In genomic region chr13:23547000-23547590, GRCh38 we compare ENCODE assay signal across 10 cellular contexts. TPM values are rescaled to one million over a fixed set of nuclear protein-coding genes. Genes with fewer than 3 reads are reported as not detected.
DNase-seq lines count a peak whose midpoint lies in the region; ATAC-seq and TF ChIP-seq lines count a peak whose summit lies in the region.
"Had no signal": no experiment of that assay in that cellular context is flagged by ENCODE, and none has a peak within 500 bp of the region (broad histone marks: within the 10 kb centered on the region; RNA-seq: fewer than 3 reads in every experiment).

No MANE protein-coding gene starts in this region.

- H3K4me3 Mint-ChIP-seq in WTC11, result peak overlapping the region; percentile 79
- H3K4me3 Mint-ChIP-seq in activated CD8-positive, alpha-beta T cell treated with anti-CD3 and anti-CD28 coated beads, Interleukin-2, amount 10 ng/mL, durations not matched to agents 7 days and 5 days, result no peak overlapping the region
- H3K4me3 Mint-ChIP-seq: CD4-positive, CD25-positive, alpha-beta regulatory T cell had no signal

- H3K9me3 ChIP-seq in trophoblast cell (ENCODE audit: insufficient read depth, low read depth, low read length), result no peaks in the 10 kb centered on the region

- H2AFZ ChIP-seq in trophoblast cell (ENCODE audit: insufficient read depth, low read length, poor library complexity), result peak overlapping the region; percentile 61
- H2AFZ ChIP-seq: PC-9 had no signal

- no peak overlapping the region for H3K27ac Mint-ChIP-seq in WTC11
- H3K27ac Mint-ChIP-seq in activated CD8-positive, alpha-beta T cell treated with anti-CD3 and anti-CD28 coated beads, Interleukin-2, amount 10 ng/mL, durations not matched to agents 7 days and 5 days, result no peak overlapping the region
- H3K27ac Mint-ChIP-seq: CD4-positive, CD25-positive, alpha-beta regulatory T cell had no signal

- peak; percentile 91 for ATAC-seq in WTC11
- no peak for ATAC-seq in GM21619 (IDR thresholded peaks at IDR 0.05; ENCODE audit: unreplicated experiment)
- ATAC-seq in GM19397 (IDR thresholded peaks at IDR 0.05; ENCODE audit: unreplicated experiment), result no peak
- ATAC-seq in activated CD8-positive, alpha-beta T cell treated with anti-CD3 and anti-CD28 coated beads, Interleukin-2, amount 10 ng/mL, durations not matched to agents 7 days and 5 days, result no peak
- no peak for ATAC-seq in HG02840 (IDR thresholded peaks at IDR 0.05; ENCODE audit: low FRiP score, unreplicated experiment)

- H3K9ac ChIP-seq in trophoblast cell (ENCODE audit: low read length), result no peak overlapping the region

- H3K4me3 ChIP-seq in trophoblast cell (ENCODE audit: low read depth, low read length), result peak overlapping the region; percentile 62
- H3K4me3 ChIP-seq: PC-9 had no signal

- peak overlapping the region; percentile 63 for H4K12ac ChIP-seq in trophoblast cell (ENCODE audit: low read depth, low read length)

- H2BK5ac ChIP-seq in trophoblast cell (ENCODE audit: low read depth, low read length, poor library complexity), result peak overlapping the region; percentile 67

- peaks cover 12% of the 10 kb centered on the region; the same call in 1 of the 2 replicates for H3K27me3 Mint-ChIP-seq in WTC11 (ENCODE audit: low read depth)
- H3K27me3 Mint-ChIP-seq in activated CD8-positive, alpha-beta T cell treated with anti-CD3 and anti-CD28 coated beads, Interleukin-2, amount 10 ng/mL, durations not matched to agents 7 days and 5 days (ENCODE audit: low read depth), result peaks cover 24% of the 10 kb centered on the region

- no peak overlapping the region for H3K23ac ChIP-seq in trophoblast cell (ENCODE audit: low read length)

- H3K36me3 ChIP-seq in trophoblast cell (ENCODE audit: control insufficient read depth in 1 of 2, insufficient read depth in 2 of 2, low read length in 2 of 2), result no peaks in the 10 kb centered on the region

- DNase-seq in ACHN (peak; percentile 20), WTC11 (ENCODE audit: low spot score) (peak; percentile 60), cardiac septum (ENCODE audit: low spot score) (peak; percentile 80), trophoblast cell (no peak)
- DNase-seq in activated CD8-positive, alpha-beta T cell treated with anti-CD3 and anti-CD28 coated beads, Interleukin-2, amount 10 ng/mL, durations not matched to agents 7 days and 5 days, result no peak
- DNase-seq: CD4-positive, CD25-positive, alpha-beta regulatory T cell; PC-9 had no signal

- TF ChIP-seq CTCF in WTC11 (IDR thresholded peaks at IDR 0.05), result no peak

- in situ Hi-C loops in ACHN (cut with HindIII; ENCODE audit: low pct_ligation_motif_present, low pct_unique_long_range_greater_than_20kb, low sequenced_read_pairs), result no loop called here

- intact Hi-C loops in cardiac septum (cut with DNase I), result no loop called here

- no peaks in the 10 kb centered on the region for H3K9me3 Mint-ChIP-seq in WTC11
- no peaks in the 10 kb centered on the region for H3K9me3 Mint-ChIP-seq in activated CD8-positive, alpha-beta T cell treated with anti-CD3 and anti-CD28 coated beads, Interleukin-2, amount 10 ng/mL, durations not matched to agents 7 days and 5 days (ENCODE audit: insufficient read depth)
- H3K9me3 Mint-ChIP-seq: CD4-positive, CD25-positive, alpha-beta regulatory T cell had no signal

- H3K27me3 ChIP-seq in trophoblast cell (ENCODE audit: insufficient read depth, low read length), result no peaks in the 10 kb centered on the region

- peaks cover 13% of the 10 kb centered on the region for H3K4me1 Mint-ChIP-seq in WTC11
- no peaks in the 10 kb centered on the region for H3K4me1 Mint-ChIP-seq in activated CD8-positive, alpha-beta T cell treated with anti-CD3 and anti-CD28 coated beads, Interleukin-2, amount 10 ng/mL, durations not matched to agents 7 days and 5 days (ENCODE audit: low read depth)
- H3K4me1 Mint-ChIP-seq: CD4-positive, CD25-positive, alpha-beta regulatory T cell had no signal

- H2BK12ac ChIP-seq in trophoblast cell (ENCODE audit: low read length), result peak overlapping the region; percentile 0

- peaks cover 6 to 10% of the 10 kb centered on the region in 2 experiments for H3K4me1 ChIP-seq in trophoblast cell (ENCODE audit: control insufficient read depth in 1 of 2, insufficient read depth in 2 of 2, low read length in 2 of 2)

- H3K14ac ChIP-seq in trophoblast cell (ENCODE audit: low read length), result peak overlapping the region; percentile 43

- peak overlapping the region; percentile 43 for H4K8ac ChIP-seq in trophoblast cell (ENCODE audit: low read depth, low read length)

- H3K79me1 ChIP-seq in trophoblast cell (ENCODE audit: low read length), result peaks cover 9% of the 10 kb centered on the region

- no peaks in the 10 kb centered on the region for H3K79me2 ChIP-seq in trophoblast cell (ENCODE audit: control insufficient read depth, insufficient read depth, low read length, poor library complexity)

- no peak overlapping the region for H2AK5ac ChIP-seq in trophoblast cell (ENCODE audit: low read length)

- CTCF ChIA-PET in WTC11 (lab: Charles Lee), result no interaction called here
- CTCF ChIA-PET in activated CD8-positive, alpha-beta T cell treated with anti-CD3 and anti-CD28 coated beads, Interleukin-2, amount 10 ng/mL, durations not matched to agents 7 days and 5 days (lab: Charles Lee), result no interaction called here

- peak overlapping the region; percentile 1 for H3K27ac ChIP-seq in trophoblast cell (ENCODE audit: low read depth, low read length)
- H3K27ac ChIP-seq: PC-9 had no signal

- H2BK120ac ChIP-seq in trophoblast cell (ENCODE audit: insufficient read depth, low read length, poor library complexity), result peak overlapping the region; percentile 16

- peak overlapping the region; percentile 11 for H3K4ac ChIP-seq in trophoblast cell (ENCODE audit: low read depth, low read length)

- POLR2A ChIA-PET in WTC11 (lab: Charles Lee), result no interaction called here
- POLR2A ChIA-PET in activated CD8-positive, alpha-beta T cell treated with anti-CD3 and anti-CD28 coated beads, Interleukin-2, amount 10 ng/mL, durations not matched to agents 7 days and 5 days (lab: Charles Lee), result interaction anchor here (0.8 kb wide), 1 partner anchor 47 kb away, joined by 3 read pairs; no protein-coding TSS in a partner anchor

- peak overlapping the region; percentile 53 for H4K91ac ChIP-seq in trophoblast cell (ENCODE audit: low read depth, low read length)

- no peaks in the 10 kb centered on the region for H3K36me3 Mint-ChIP-seq in WTC11
- no peaks in the 10 kb centered on the region for H3K36me3 Mint-ChIP-seq in activated CD8-positive, alpha-beta T cell treated with anti-CD3 and anti-CD28 coated beads, Interleukin-2, amount 10 ng/mL, durations not matched to agents 7 days and 5 days (ENCODE audit: low read depth)
- H3K36me3 Mint-ChIP-seq: CD4-positive, CD25-positive, alpha-beta regulatory T cell had no signal

- H3K18ac ChIP-seq in trophoblast cell (ENCODE audit: low read length), result peak overlapping the region; percentile 2

- WGBS in trophoblast cell (ENCODE audit: extremely low coverage, insufficient coverage, insufficient read length), result no CpG with 5 or more reads among the region's 31 CpGs

- H3K4me2 ChIP-seq in trophoblast cell (ENCODE audit: low read length), result peak overlapping the region; percentile 69
- H3K4me2 ChIP-seq: PC-9 had no signal

TF ChIP-seq in WTC11, 78 proteins besides CTCF, POLR2A, EP300 and RAD21:
- TF ChIP-seq IRF2 (CRISPR knock-in tag; IDR thresholded peaks at IDR 0.05; ENCODE audit: borderline replicate concordance, low read depth), result no peak
- 0 out of 2 replicates have a peak, but pooled peaks have one; percentile 28 for TF ChIP-seq SP1 (CRISPR knock-in tag; conservative IDR thresholded peaks at IDR 0.05)
- no peak for TF ChIP-seq ZBTB43 (CRISPR knock-in tag; IDR thresholded peaks at IDR 0.05)
- TF ChIP-seq JAZF1 (CRISPR knock-in tag; IDR thresholded peaks at IDR 0.05), result no peak
- no peak for TF ChIP-seq ATF6 (CRISPR knock-in tag; IDR thresholded peaks at IDR 0.05)
- 0 out of 2 replicates have a peak, but pooled peaks have one; percentile 38 for TF ChIP-seq MYBL2 (CRISPR knock-in tag; IDR thresholded peaks at IDR 0.05)
- TF ChIP-seq FOXP1 (CRISPR knock-in tag; IDR thresholded peaks at IDR 0.05; ENCODE audit: borderline replicate concordance), result 0 out of 2 replicates have a peak, but pooled peaks have one; percentile 30
- no peak for TF ChIP-seq TEAD4 (CRISPR knock-in tag; IDR thresholded peaks at IDR 0.05)

RNA-seq across cellular contexts. Expression of gene TNFRSF19, which starts 23.1 kb away (rescaled TPM):
- total RNA-seq in WTC11 (2021) (0.20 to 0.27 TPM (median 0.23 TPM) in 3 replicates), cardiac septum (20.0 TPM)
- polyA plus RNA-seq in trophoblast cell (2013), result 85.2 and 86.7 TPM in 2 replicates
- under 1 TPM in 1 of 2 experiments, not detected in 1; 0.11 TPM for total RNA-seq in activated CD8-positive, alpha-beta T cell treated with anti-CD3 and anti-CD28 coated beads, Interleukin-2, amount 10 ng/mL, durations not matched to agents 7 days and 5 days

Comparison
In these comparisons a context has a peak if more than half of its experiments do, and no peak if none do; other contexts are left out.
1. DNase-seq: peak in ACHN (single experiment), WTC11 (single experiment) and cardiac septum (single experiment); none in trophoblast cell (0 of 2) and activated CD8-positive, alpha-beta T cell treated with anti-CD3 and anti-CD28 coated beads, Interleukin-2, amount 10 ng/mL, durations not matched to agents 7 days and 5 days (single experiment).
2. RNA of gene TNFRSF19, which starts 23.1 kb away (total RNA-seq): 20.0 TPM in cardiac septum (single experiment); 0.20 to 0.27 TPM in WTC11 and 0.11 TPM in activated CD8-positive, alpha-beta T cell treated with anti-CD3 and anti-CD28 coated beads, Interleukin-2, amount 10 ng/mL, durations not matched to agents 7 days and 5 days; every median in the first group is over 10 times any median in the second.